In the genomic region with DNA sequence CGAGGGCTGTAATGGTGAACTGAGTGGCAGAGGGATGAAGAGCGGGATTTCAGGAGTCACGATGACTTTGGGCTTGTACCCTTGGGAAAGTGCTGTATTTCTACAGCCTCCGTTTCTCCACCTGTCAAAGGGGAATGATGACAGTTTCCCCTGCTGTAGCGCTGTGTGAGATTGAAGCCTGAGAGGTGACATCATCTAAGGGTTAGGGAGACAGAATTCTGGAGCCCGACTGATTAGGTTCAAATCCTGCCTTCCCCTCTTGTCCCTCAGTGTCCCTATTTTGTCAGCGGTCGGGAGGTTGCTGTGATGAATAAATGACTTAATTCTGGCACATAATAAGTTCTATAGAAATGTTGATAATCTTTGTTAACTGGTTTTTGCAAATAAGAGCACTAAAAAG, we compare ENCODE assay signal across 8 cellular contexts. TPM values are rescaled to one million over a fixed set of nuclear protein-coding genes. Genes with fewer than 3 reads are reported as not detected.
DNase-seq lines count a peak whose midpoint lies in the region; ATAC-seq and TF ChIP-seq lines count a peak whose summit lies in the region.

No MANE protein-coding gene starts in this region.

- no peaks in the 10 kb centered on the region for H3K9me2 ChIP-seq in GM23248 (ENCODE audit: insufficient read depth)

- ATAC-seq in GM21529 (IDR thresholded peaks at IDR 0.05; ENCODE audit: unreplicated experiment): no peak

- H3K27me3 Mint-ChIP-seq in glutamatergic neuron (ENCODE audit: unreplicated experiment): peaks cover 3% of the 10 kb centered on the region

- 31 to 32% methylated on average over 8 of the region's 8 CpGs for WGBS in GM23248 (ENCODE audit: low coverage in 1 of 2, low lambda C conversion rate in 2 of 2, missing lambda C conversion rate in 2 of 2), 2 experiments

- H3K9me3 ChIP-seq in GM23248 (ENCODE audit: low read depth) (no peaks in the 10 kb centered on the region), WERI-Rb-1 (ENCODE audit: severe bottlenecking) (no peaks in the 10 kb centered on the region), skeletal muscle tissue (ENCODE audit: control insufficient read depth in 3 of 3, low read length in 3 of 3) (no peaks in the 10 kb centered on the region)

- H4K20me1 ChIP-seq in GM23248 (ENCODE audit: insufficient read depth): no peaks in the 10 kb centered on the region

- H3K4me3 ChIP-seq in GM23248 (peak overlapping the region; percentile 89), WERI-Rb-1 (ENCODE audit: low read depth, low read length) (peak overlapping the region; percentile 95), skeletal muscle tissue (ENCODE audit: low read length in 3 of 3) (peak overlapping the region; percentile 94 to 99 (median 98))

- H3K27ac Mint-ChIP-seq in glutamatergic neuron (ENCODE audit: unreplicated experiment): peak overlapping the region; percentile 77

- H3K79me2 ChIP-seq in GM23248 (ENCODE audit: insufficient read depth): peaks cover 22% of the 10 kb centered on the region

- H3F3A ChIP-seq in GM23248 (ENCODE audit: insufficient read depth): no peaks in the 10 kb centered on the region

- H3K4me3 Mint-ChIP-seq in glutamatergic neuron (ENCODE audit: unreplicated experiment): peak overlapping the region; percentile 96

- H3K4me1 ChIP-seq in GM23248 (ENCODE audit: insufficient read depth) (peaks cover 5% of the 10 kb centered on the region; the same call in 1 of the 2 replicates), skeletal muscle tissue (ENCODE audit: control insufficient read depth in 3 of 3, insufficient read depth in 3 of 3, low read length in 3 of 3) (peaks cover 9 to 16% (median 12%) of the 10 kb centered on the region in 3 donors)

- peaks cover 9% of the 10 kb centered on the region for H3K36me3 Mint-ChIP-seq in glutamatergic neuron (ENCODE audit: unreplicated experiment)

- H3K9ac ChIP-seq in GM23248 (peak overlapping the region; percentile 87), skeletal muscle tissue (ENCODE audit: low read depth in 1 of 3, low read length in 3 of 3) (peak overlapping the region; percentile 95 to 97 (median 95))

- DNase-seq in GM23248 (no peak), WERI-Rb-1 (no peak), glutamatergic neuron (no peak), NCI-H526 treated with DMSO at 0.1 percent for 48 hours (lab: John Stamatoyannopoulos, UW) (no peak)
- DNase-seq in activated CD4-positive, alpha-beta T cell treated with anti-CD3 and anti-CD28 coated beads for 48 hours: no peak
- no peak for DNase-seq in stimulated activated naive CD4-positive, alpha-beta T cell (lab: John Stamatoyannopoulos, UW)

- H3K27ac ChIP-seq in GM23248 (0 out of 2 replicates have a peak overlapping the region, but pooled peaks have one; percentile 37), WERI-Rb-1 (peak overlapping the region; percentile 81), skeletal muscle tissue (ENCODE audit: low read depth, low read length) (peak overlapping the region; percentile 69)

- peak overlapping the region; percentile 90 for H3K4me2 ChIP-seq in GM23248 (ENCODE audit: unreplicated experiment)

- peaks cover 5% of the 10 kb centered on the region for H3K9me3 Mint-ChIP-seq in glutamatergic neuron (ENCODE audit: unreplicated experiment)

- no peak for TF ChIP-seq CTCF in WERI-Rb-1 (IDR thresholded peaks at IDR 0.05; ENCODE audit: low read depth, low read length)
- no peak for TF ChIP-seq CTCF in glutamatergic neuron (IDR thresholded peaks at IDR 0.05; ENCODE audit: partially characterized antibody, unreplicated experiment)

- in situ Hi-C loops in GM23248 (cut with MboI): no loop called here

- H3K4me1 Mint-ChIP-seq in glutamatergic neuron (ENCODE audit: low read depth, unreplicated experiment): no peaks in the 10 kb centered on the region

- H3K27me3 ChIP-seq in GM23248 (replicated peaks; ENCODE audit: insufficient read depth): no peaks in the 10 kb centered on the region
- H3K27me3 ChIP-seq in WERI-Rb-1 (ENCODE audit: insufficient read depth, low read depth, severe bottlenecking): no peaks in the 10 kb centered on the region
- H3K27me3 ChIP-seq in skeletal muscle tissue (ENCODE audit: control insufficient read depth in 3 of 3, insufficient read depth in 3 of 3, low read length in 3 of 3): no peaks in the 10 kb centered on the region

- H3K36me3 ChIP-seq in GM23248 (ENCODE audit: low read depth): no peaks in the 10 kb centered on the region; the same call in 1 of the 2 replicates
- H3K36me3 ChIP-seq in WERI-Rb-1: peaks cover 30% of the 10 kb centered on the region
- peaks cover 26 to 32% (median 27%) of the 10 kb centered on the region in 3 donors for H3K36me3 ChIP-seq in skeletal muscle tissue (ENCODE audit: control insufficient read depth in 3 of 3, insufficient read depth in 3 of 3, low read length in 3 of 3)

- H2AFZ ChIP-seq in GM23248: peak overlapping the region; percentile 90

RNA-seq across cellular contexts. Expression of gene MRPL4, which starts 0.7 kb away (rescaled TPM):
- 101 and 103 TPM in 2 replicates for total RNA-seq in GM23248 (2014; rRNA removed; shearing (Covaris generic))
- polyA plus RNA-seq in GM23248 (2016; fragmentation: Nextera tagmentation; extraction: Ambion mirVana): 71.6 and 73.9 TPM in 2 replicates
- total RNA-seq in glutamatergic neuron (ENCODE audit: unreplicated experiment): 42.8 TPM
- 7.8 TPM for total RNA-seq in skeletal muscle tissue

RNA-seq across cellular contexts. Expression of gene ICAM1, which starts 18.2 kb away (rescaled TPM):
- total RNA-seq in GM23248 (2014; rRNA removed; shearing (Covaris generic)): 21.6 and 22.3 TPM in 2 replicates
- polyA plus RNA-seq in GM23248 (2016; fragmentation: Nextera tagmentation; extraction: Ambion mirVana): 23.6 and 24.4 TPM in 2 replicates
- not detected for total RNA-seq in glutamatergic neuron (ENCODE audit: unreplicated experiment)
- total RNA-seq in skeletal muscle tissue: 6.8 TPM

RNA-seq across cellular contexts. Expression of gene S1PR2, which starts 21.6 kb away (rescaled TPM):
- total RNA-seq in GM23248 (2014; rRNA removed; shearing (Covaris generic)): 20.3 and 24.9 TPM in 2 replicates
- 35.1 and 35.4 TPM in 2 replicates for polyA plus RNA-seq in GM23248 (2016; fragmentation: Nextera tagmentation; extraction: Ambion mirVana)
- total RNA-seq in glutamatergic neuron (ENCODE audit: unreplicated experiment): 12.5 TPM
- 9.9 TPM for total RNA-seq in skeletal muscle tissue

RNA-seq across cellular contexts. Expression of gene ICAM4, which starts 34.0 kb away (rescaled TPM):
- 1.1 and 3.7 TPM in 2 replicates for total RNA-seq in GM23248 (2014; rRNA removed; shearing (Covaris generic))
- polyA plus RNA-seq in GM23248 (2016; fragmentation: Nextera tagmentation; extraction: Ambion mirVana): 0.44 and 1.3 TPM in 2 replicates
- not detected for total RNA-seq in glutamatergic neuron (ENCODE audit: unreplicated experiment)
- 2.6 TPM for total RNA-seq in skeletal muscle tissue

RNA-seq across cellular contexts. Expression of gene ICAM5, which starts 37.0 kb away (rescaled TPM):
- 45.4 and 48.7 TPM in 2 replicates for total RNA-seq in GM23248 (2014; rRNA removed; shearing (Covaris generic))
- 8.8 and 9.8 TPM in 2 replicates for polyA plus RNA-seq in GM23248 (2016; fragmentation: Nextera tagmentation; extraction: Ambion mirVana)
- total RNA-seq in glutamatergic neuron (ENCODE audit: unreplicated experiment): 3.6 TPM
- total RNA-seq in skeletal muscle tissue: not detected
